ENCODE assay signal across 8 cellular contexts in the genomic region with DNA sequence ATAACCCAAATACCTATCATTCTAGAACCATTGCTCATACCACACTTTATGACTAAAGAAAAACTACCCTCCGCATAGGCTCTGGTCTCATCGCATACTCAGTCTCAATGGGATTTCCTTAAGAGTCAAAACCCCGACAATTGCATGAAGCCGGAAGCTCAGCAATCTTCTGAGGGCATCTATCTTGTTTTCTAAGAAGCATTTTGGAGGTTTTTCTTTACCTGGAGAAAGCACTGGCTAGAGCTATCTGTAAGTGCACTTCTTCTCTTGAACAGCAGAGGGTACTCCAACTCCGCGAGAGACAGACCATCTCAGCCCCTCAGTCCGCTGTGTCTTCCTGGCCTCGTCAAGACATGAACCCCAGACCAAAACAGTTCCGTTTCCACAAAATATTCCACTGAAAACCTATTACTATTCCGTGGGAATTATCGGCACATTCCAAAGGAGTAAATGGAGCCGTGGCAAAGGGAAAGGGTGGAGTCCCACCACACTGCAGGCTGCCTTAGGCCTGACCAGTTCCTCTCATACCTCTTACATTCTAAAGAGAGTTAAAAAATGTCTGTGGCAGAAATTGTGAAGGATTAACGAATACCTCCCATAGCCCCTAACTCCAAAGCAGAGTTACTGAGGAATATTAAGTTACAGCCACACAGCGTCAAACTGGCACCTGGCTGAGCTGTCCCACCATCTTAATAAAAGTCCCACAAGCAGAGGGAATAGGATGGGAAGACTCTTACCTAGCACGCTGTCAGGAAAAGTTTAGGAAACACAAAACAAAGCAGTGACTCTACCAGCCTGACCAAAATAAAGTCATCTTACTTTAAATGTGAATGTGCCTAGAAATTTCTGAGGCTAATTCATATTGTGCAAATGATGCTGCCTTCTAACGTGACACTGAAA.
DNase-seq lines count a peak whose midpoint lies in the region; ATAC-seq and TF ChIP-seq lines count a peak whose summit lies in the region.

No MANE protein-coding gene starts in this region.

- H3K9me3 ChIP-seq in mucosa of descending colon (no peaks in the 10 kb centered on the region), transverse colon (no peaks in the 10 kb centered on the region)

- TF ChIP-seq EP300 in transverse colon (IDR thresholded peaks at IDR 0.05; ENCODE audit: low read depth): no peak

- peak overlapping the region; percentile 3 for H3K4me3 Mint-ChIP-seq in activated CD4-positive, alpha-beta T cell treated with anti-CD3 and anti-CD28 coated beads, Interleukin-2, amount 10 ng/mL, durations not matched to agents 7 days and 5 days

- POLR2A ChIA-PET in activated CD4-positive, alpha-beta T cell treated with anti-CD3 and anti-CD28 coated beads, Interleukin-2, amount 10 ng/mL, durations not matched to agents 7 days and 5 days (lab: Charles Lee): no interaction called here

- H3K4me3 ChIP-seq in epithelial cell of esophagus (ENCODE audit: low read length) (peak overlapping the region; percentile 25), mucosa of descending colon (no peak overlapping the region), transverse colon (no peak overlapping the region)

- WGBS in transverse colon (ENCODE audit: low coverage in 1 of 2), 2 donors: 26 to 44% methylated on average over 8 to 16 of the region's 16 CpGs

- H3K27me3 ChIP-seq in transverse colon: no peaks in the 10 kb centered on the region

- H3K4me1 Mint-ChIP-seq in activated CD4-positive, alpha-beta T cell treated with anti-CD3 and anti-CD28 coated beads, Interleukin-2, amount 10 ng/mL, durations not matched to agents 7 days and 5 days: peaks cover 10% of the 10 kb centered on the region

- intact Hi-C loops in mucosa of descending colon (cut with DNase I, micrococcal nuclease) (no loop called here), transverse colon (cut with DNase I; ENCODE audit: low total_unique reads) (no loop called here)

- no peaks in the 10 kb centered on the region for H3K9me3 Mint-ChIP-seq in activated CD4-positive, alpha-beta T cell treated with anti-CD3 and anti-CD28 coated beads, Interleukin-2, amount 10 ng/mL, durations not matched to agents 7 days and 5 days

- ATAC-seq in GM18873 (IDR thresholded peaks at IDR 0.05; ENCODE audit: low FRiP score, unreplicated experiment) (peak; percentile 99), HG03064 (IDR thresholded peaks at IDR 0.05; ENCODE audit: low read depth, unreplicated experiment) (peak; percentile 98), mucosa of descending colon (peak; percentile 66)

- H3K4me1 ChIP-seq in mucosa of descending colon (ENCODE audit: low read depth): no peaks in the 10 kb centered on the region
- H3K4me1 ChIP-seq in transverse colon: no peaks in the 10 kb centered on the region

- TF ChIP-seq CTCF in epithelial cell of esophagus (IDR thresholded peaks at IDR 0.05; ENCODE audit: insufficient read depth, low read depth, low read length, missing control alignments) (peak; percentile 88), mucosa of descending colon (IDR thresholded peaks at IDR 0.05) (peak; percentile 16), transverse colon (IDR thresholded peaks at IDR 0.05) (peak; percentile 31 to 62 (median 47))

- peak in 11 of 14 donors; percentile 0 to 34 (median 10) for DNase-seq in C1 segment of cervical spinal cord (lab: John Stamatoyannopoulos, UW)
- peak; percentile 70 for DNase-seq in NCI-H2107 treated with DMSO at 0.1 percent for 48 hours (lab: John Stamatoyannopoulos, UW; ENCODE audit: unreplicated experiment)
- peak; percentile 45 for DNase-seq in activated CD4-positive, alpha-beta T cell treated with anti-CD3 and anti-CD28 coated beads, Interleukin-2, amount 10 ng/mL, durations not matched to agents 7 days and 5 days
- peak; percentile 56 for DNase-seq in epithelial cell of esophagus (ENCODE audit: low read depth)
- DNase-seq in mucosa of descending colon: peak in 1 of 3 donors; percentile 23
- DNase-seq in transverse colon: peak; percentile 8

- H3K27me3 Mint-ChIP-seq in activated CD4-positive, alpha-beta T cell treated with anti-CD3 and anti-CD28 coated beads, Interleukin-2, amount 10 ng/mL, durations not matched to agents 7 days and 5 days: peaks cover 4% of the 10 kb centered on the region

- CTCF ChIA-PET in activated CD4-positive, alpha-beta T cell treated with anti-CD3 and anti-CD28 coated beads, Interleukin-2, amount 10 ng/mL, durations not matched to agents 7 days and 5 days (lab: Charles Lee): no interaction called here

- H3K27ac Mint-ChIP-seq in activated CD4-positive, alpha-beta T cell treated with anti-CD3 and anti-CD28 coated beads, Interleukin-2, amount 10 ng/mL, durations not matched to agents 7 days and 5 days: no peak overlapping the region

- in situ Hi-C loops in transverse colon (cut with MboI; ENCODE audit: low pct_ligation_motif_present in 1 of 4, low pct_unique_long_range_greater_than_20kb in 1 of 4, low sequenced_read_pairs in 3 of 4): no loop called here

- no peak for TF ChIP-seq POLR2A in transverse colon (IDR thresholded peaks at IDR 0.05)

- H3K27ac ChIP-seq in transverse colon: no peak overlapping the region

- no peaks in the 10 kb centered on the region for H3K36me3 ChIP-seq in mucosa of descending colon (ENCODE audit: low read depth)
- H3K36me3 ChIP-seq in transverse colon: no peaks in the 10 kb centered on the region

- H3K36me3 Mint-ChIP-seq in activated CD4-positive, alpha-beta T cell treated with anti-CD3 and anti-CD28 coated beads, Interleukin-2, amount 10 ng/mL, durations not matched to agents 7 days and 5 days (ENCODE audit: low read depth): no peaks in the 10 kb centered on the region

Comparison
In these comparisons a context has a peak if more than half of its experiments do, and no peak if none do; other contexts are left out.
1. CTCF ChIP-seq: peak in every context shown above with its lines; median percentile 88 in epithelial cell of esophagus; 47 in transverse colon; 16 in mucosa of descending colon.